8 cellular contexts compared by ENCODE assay signal in the genomic region with DNA sequence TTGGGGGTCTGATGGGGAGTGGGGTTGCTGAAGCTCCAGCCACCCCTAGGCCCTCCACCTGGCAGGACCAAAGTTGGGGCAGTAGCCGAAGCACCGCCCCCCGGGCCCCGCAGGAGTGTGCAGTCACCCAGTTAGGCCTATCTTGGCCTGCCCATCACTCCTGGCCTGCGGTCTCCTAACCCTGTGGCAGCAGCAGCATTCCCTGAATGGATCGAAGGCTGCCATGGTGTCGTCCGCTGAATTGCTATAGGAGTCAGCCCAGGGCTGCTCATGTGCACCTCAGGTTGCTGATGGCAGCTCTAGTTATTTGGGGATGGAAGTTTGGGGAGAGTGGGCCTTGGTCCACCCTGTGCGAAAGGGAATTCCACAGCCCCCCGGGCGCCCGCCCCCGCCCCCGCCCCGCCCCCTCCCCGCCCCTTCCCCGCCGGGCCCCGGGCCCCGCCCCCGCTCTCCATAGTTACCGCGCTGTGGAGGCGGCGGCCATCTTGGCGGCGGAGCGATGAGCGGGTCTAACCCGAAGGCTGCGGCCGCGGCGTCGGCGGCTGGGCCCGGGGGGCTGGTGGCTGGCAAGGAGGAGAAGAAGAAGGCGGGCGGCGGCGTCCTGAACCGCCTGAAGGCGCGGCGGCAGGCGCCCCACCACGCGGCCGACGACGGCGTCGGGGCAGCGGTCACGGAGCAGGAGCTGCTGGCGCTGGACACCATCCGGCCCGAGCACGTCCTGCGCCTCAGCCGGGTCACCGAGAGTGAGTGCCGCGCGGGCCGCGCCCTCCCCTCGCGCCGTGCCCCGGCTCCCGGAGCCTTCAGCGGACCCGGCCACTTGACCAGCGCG. TPM values are rescaled to one million over a fixed set of nuclear protein-coding genes. Genes with fewer than 3 reads are reported as not detected.
DNase-seq lines count a peak whose midpoint lies in the region; ATAC-seq and TF ChIP-seq lines count a peak whose summit lies in the region.

A gene (plus strand): TSS at position 483 of the 829 bp plus-strand sequence. CDS start 17 bp downstream, at position 500.

- 1 to 2% methylated on average over 8 to 13 of the region's 76 CpGs for WGBS in lower leg skin, 2 donors

- no peaks in the 10 kb centered on the region for H3K27me3 ChIP-seq in dorsolateral prefrontal cortex

- TF ChIP-seq CTCF in dorsolateral prefrontal cortex (IDR thresholded peaks at IDR 0.05 in 54 of 56, conservative IDR thresholded peaks at IDR 0.05 in 2 of 56; ENCODE audit: low read depth in 1 of 56, partially characterized antibody in 56 of 56), result peak in 18 of 56 donors; percentile 6 to 44 (median 19)
- TF ChIP-seq CTCF in lower leg skin (IDR thresholded peaks at IDR 0.05), result no peak

- ATAC-seq in GM18505 (IDR thresholded peaks at IDR 0.05; ENCODE audit: unreplicated experiment) (peak; percentile 59), HG02884 (IDR thresholded peaks at IDR 0.05; ENCODE audit: unreplicated experiment) (peak; percentile 66)

- DNase-seq in NCI-H2227 treated with DMSO at 0.1 percent for 48 hours (lab: John Stamatoyannopoulos, UW) (peak; percentile 51), dorsolateral prefrontal cortex (peak in 9 of 10 donors; percentile 40 to 82 (median 76)), lower leg skin (ENCODE audit: low spot score in 2 of 2) (peak; percentile 43 to 89), pons (ENCODE audit: low spot score) (no peak)
- peak; percentile 74 to 77 for DNase-seq in activated CD4-positive, alpha-beta T cell treated with anti-CD3 and anti-CD28 coated beads, Interleukin-2, amount 50 U/mL, for 48 hours
- peak; percentile 75 to 79 for DNase-seq in stimulated activated CD4-positive, alpha-beta T cell treated with anti-CD3 and anti-CD28 coated beads, Interleukin-4, amount 100 ng/mL, for 4 hours

- TF ChIP-seq POLR2A in GM18505 (IDR thresholded peaks at IDR 0.05; ENCODE audit: borderline replicate concordance, extremely low read depth, insufficient read depth, insufficient read length), result peak; percentile 39
- TF ChIP-seq POLR2A in lower leg skin (IDR thresholded peaks at IDR 0.05), result no peak

- intact Hi-C loops in dorsolateral prefrontal cortex (cut with DNase I) (loop anchor here (2.0 to 5.0 kb wide), 4 partner anchors 23 to 128 kb away; a partner anchor contains a TSS), lower leg skin (cut with DNase I; ENCODE audit: low total_unique reads) (loop anchor here (5.0 to 10.0 kb wide), 2 partner anchors 63 to 125 kb away; a partner anchor contains a TSS)

- peak within 1 kb of the TSS; percentile 69 to 97 (median 86) for H3K4me3 ChIP-seq in dorsolateral prefrontal cortex
- H3K4me3 ChIP-seq in lower leg skin (ENCODE audit: low read depth, poor library complexity, severe bottlenecking), result peak within 1 kb of the TSS; percentile 74

- peak within 1 kb of the TSS; percentile 64 to 96 (median 91) for H3K27ac ChIP-seq in dorsolateral prefrontal cortex

RNA-seq across cellular contexts. Expression of the gene that starts here (rescaled TPM):
- total RNA-seq in dorsolateral prefrontal cortex (10 to 100 TPM; 19.6 to 43.0 (median 27.2) TPM), lower leg skin (10 to 100 TPM in 3 of 4 donors, 1 to 10 TPM in 1; 5.0 to 20.3 (median 13.9) TPM)
